18 cellular contexts compared by ENCODE assay signal in the genomic region with DNA sequence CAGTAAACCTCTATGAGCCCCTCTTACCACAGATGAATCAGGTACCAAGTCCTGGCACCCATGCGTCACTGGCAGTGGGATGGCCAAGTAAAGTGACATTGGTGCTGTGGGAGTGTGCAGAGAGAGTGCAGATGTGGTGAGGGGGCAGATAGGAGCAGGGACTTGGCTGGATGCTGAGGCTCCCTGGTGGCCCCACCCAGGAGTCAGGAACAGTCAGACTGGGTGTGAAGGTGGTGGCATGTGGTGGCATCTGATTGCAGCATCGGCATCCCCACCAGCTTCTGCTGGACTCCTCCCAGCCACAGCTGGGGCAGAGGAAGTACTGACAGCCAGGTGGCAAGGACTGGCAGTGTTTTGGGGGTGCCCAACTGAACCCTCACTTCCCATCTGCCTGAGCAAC. TPM values are rescaled to one million over a fixed set of nuclear protein-coding genes. Genes with fewer than 3 reads are reported as not detected.
DNase-seq lines count a peak whose midpoint lies in the region; ATAC-seq and TF ChIP-seq lines count a peak whose summit lies in the region.
"Had no signal": no experiment of that assay in that cellular context is flagged by ENCODE, and none has a peak within 500 bp of the region (broad histone marks: within the 10 kb centered on the region; RNA-seq: fewer than 3 reads in every experiment).

No MANE protein-coding gene starts in this region.

- no peaks in the 10 kb centered on the region for H4K20me1 ChIP-seq in osteoblast (ENCODE audit: insufficient read depth, low read length)
- H4K20me1 ChIP-seq: BLaER1 treated with 17β-estradiol and CSF1 and Interleukin-3, amounts not matched to agents 10 nM and 100 nM had no signal

- H3K4me3 Mint-ChIP-seq in natural killer cell treated with Interleukin-12 subunit alpha and Interleukin-12 subunit beta and Interleukin-15 and Interleukin-18, amount 100 ng/mL, for 72 hours: no peak overlapping the region
- no peak overlapping the region for H3K4me3 Mint-ChIP-seq in natural killer cell
- H3K4me3 Mint-ChIP-seq in activated B cell treated with CpG ODN at 0.5 μM for 24 hours: no peak overlapping the region
- H3K4me3 Mint-ChIP-seq in activated naive CD4-positive, alpha-beta T cell treated with anti-CD3 and anti-CD28 coated beads for 36 hours: no peak overlapping the region
- H3K4me3 Mint-ChIP-seq: IgD-negative memory B cell had no signal

- CTCF ChIA-PET in activated B cell treated with CpG ODN at 0.5 μM for 24 hours (lab: Charles Lee): interaction anchor here (0.9 kb wide), 1 partner anchor 11 kb away, joined by 3 read pairs; no protein-coding TSS in a partner anchor
- CTCF ChIA-PET in activated naive CD4-positive, alpha-beta T cell treated with anti-CD3 and anti-CD28 coated beads for 36 hours (lab: Charles Lee): no interaction called here

- H3K4me1 ChIP-seq in osteoblast (ENCODE audit: insufficient read depth, low read length): peaks cover 3% of the 10 kb centered on the region

- H3K36me3 ChIP-seq in osteoblast (ENCODE audit: insufficient read depth, low read length): no peaks in the 10 kb centered on the region
- H3K36me3 ChIP-seq: BLaER1 treated with 17β-estradiol and CSF1 and Interleukin-3, amounts not matched to agents 10 nM and 100 nM had no signal

- H3K36me3 Mint-ChIP-seq in natural killer cell treated with Interleukin-12 subunit alpha and Interleukin-12 subunit beta and Interleukin-15 and Interleukin-18, amount 100 ng/mL, for 72 hours: no peaks in the 10 kb centered on the region
- H3K36me3 Mint-ChIP-seq in natural killer cell: no peaks in the 10 kb centered on the region
- peaks cover 3% of the 10 kb centered on the region for H3K36me3 Mint-ChIP-seq in activated B cell treated with CpG ODN at 0.5 μM for 24 hours (ENCODE audit: low read depth)
- H3K36me3 Mint-ChIP-seq in activated naive CD4-positive, alpha-beta T cell treated with anti-CD3 and anti-CD28 coated beads for 36 hours (ENCODE audit: low read depth): no peaks in the 10 kb centered on the region

- no peak overlapping the region for H2AFZ ChIP-seq in osteoblast (ENCODE audit: low read length)

- no peaks in the 10 kb centered on the region for H3K27me3 Mint-ChIP-seq in natural killer cell treated with Interleukin-12 subunit alpha and Interleukin-12 subunit beta and Interleukin-15 and Interleukin-18, amount 100 ng/mL, for 72 hours
- H3K27me3 Mint-ChIP-seq in natural killer cell (ENCODE audit: low read depth in 2 of 2): no peaks in the 10 kb centered on the region
- no peaks in the 10 kb centered on the region for H3K27me3 Mint-ChIP-seq in activated B cell treated with CpG ODN at 0.5 μM for 24 hours
- no peaks in the 10 kb centered on the region for H3K27me3 Mint-ChIP-seq in activated naive CD4-positive, alpha-beta T cell treated with anti-CD3 and anti-CD28 coated beads for 36 hours (ENCODE audit: low read depth)
- H3K27me3 Mint-ChIP-seq: IgD-negative memory B cell had no signal

- H3K9me3 ChIP-seq in osteoblast (ENCODE audit: low read depth, low read length): no peaks in the 10 kb centered on the region
- H3K9me3 ChIP-seq: BLaER1 treated with 17β-estradiol and CSF1 and Interleukin-3, amounts not matched to agents 10 nM and 100 nM had no signal

- POLR2A ChIA-PET in activated B cell treated with CpG ODN at 0.5 μM for 24 hours (lab: Charles Lee): no interaction called here

- ATAC-seq in natural killer cell treated with Interleukin-12 subunit alpha and Interleukin-12 subunit beta and Interleukin-15 and Interleukin-18, amount 100 ng/mL, for 72 hours: peak in 1 of 2 donors; percentile 17
- ATAC-seq in natural killer cell: no peak
- peak; percentile 18 for ATAC-seq in activated B cell treated with CpG ODN at 0.5 μM for 24 hours (ENCODE audit: low read depth)

- TF ChIP-seq CTCF in natural killer cell (IDR thresholded peaks at IDR 0.05): no peak
- no peak for TF ChIP-seq CTCF in activated B cell treated with CpG ODN at 0.5 μM for 24 hours (IDR thresholded peaks at IDR 0.05)
- TF ChIP-seq CTCF in osteoblast (IDR thresholded peaks at IDR 0.05; ENCODE audit: extremely low read depth, low read depth, low read length): no peak
- no peak for TF ChIP-seq CTCF in GM13977 (IDR thresholded peaks at IDR 0.05; ENCODE audit: extremely low read depth, insufficient read depth, missing control alignments)

- no peak overlapping the region for H3K4me3 ChIP-seq in osteoblast (ENCODE audit: insufficient read depth, low read length)
- H3K4me3 ChIP-seq: BLaER1 treated with 17β-estradiol and CSF1 and Interleukin-3, amounts not matched to agents 10 nM and 100 nM had no signal

- intact Hi-C loops in natural killer cell (cut with micrococcal nuclease): no loop called here
- intact Hi-C loops in activated B cell treated with CpG ODN at 0.5 μM for 24 hours (cut with micrococcal nuclease): no loop called here
- intact Hi-C loops in activated naive CD4-positive, alpha-beta T cell treated with anti-CD3 and anti-CD28 coated beads for 36 hours (cut with micrococcal nuclease): no loop called here

- no peaks in the 10 kb centered on the region for H3K27me3 ChIP-seq in osteoblast (ENCODE audit: insufficient read depth, low read length)
- H3K27me3 ChIP-seq: BLaER1 treated with 17β-estradiol and CSF1 and Interleukin-3, amounts not matched to agents 10 nM and 100 nM had no signal

- H3K79me2 ChIP-seq in osteoblast (ENCODE audit: insufficient read depth, low read length): no peaks in the 10 kb centered on the region

- no peaks in the 10 kb centered on the region for H3K9me3 Mint-ChIP-seq in natural killer cell treated with Interleukin-12 subunit alpha and Interleukin-12 subunit beta and Interleukin-15 and Interleukin-18, amount 100 ng/mL, for 72 hours
- H3K9me3 Mint-ChIP-seq in natural killer cell: no peaks in the 10 kb centered on the region
- no peaks in the 10 kb centered on the region for H3K9me3 Mint-ChIP-seq in activated B cell treated with CpG ODN at 0.5 μM for 24 hours
- no peaks in the 10 kb centered on the region for H3K9me3 Mint-ChIP-seq in activated naive CD4-positive, alpha-beta T cell treated with anti-CD3 and anti-CD28 coated beads for 36 hours
- H3K9me3 Mint-ChIP-seq: IgD-negative memory B cell had no signal

- no peak overlapping the region for H3K27ac ChIP-seq in osteoblast (ENCODE audit: low read depth, low read length)
- H3K27ac ChIP-seq: BLaER1 treated with 17β-estradiol and CSF1 and Interleukin-3, amounts not matched to agents 10 nM and 100 nM had no signal

- peak; percentile 25 for DNase-seq in natural killer cell treated with Interleukin-12 subunit alpha and Interleukin-12 subunit beta and Interleukin-15 and Interleukin-18, amount 100 ng/mL, for 72 hours (ENCODE audit: low spot score)
- DNase-seq in natural killer cell (no peak), activated B cell treated with CpG ODN at 0.5 μM for 24 hours (no peak), osteoblast (ENCODE audit: insufficient read length, low spot score, missing footprints) (peak; percentile 42), NCI-H2171 (lab: John Stamatoyannopoulos, UW) (no peak), GM13977 (ENCODE audit: low spot score) (no peak)
- DNase-seq in activated naive CD4-positive, alpha-beta T cell treated with anti-CD3 and anti-CD28 coated beads for 36 hours: no peak
- DNase-seq: DMS79, H7, Karpas-422, NCI-H1048, NCI-H1436, NCI-H1930, NCI-H345, NCI-H524 treated with DMSO at 0.1 percent for 48 hours, SIG-M5 had no signal

- H3K27ac Mint-ChIP-seq in natural killer cell treated with Interleukin-12 subunit alpha and Interleukin-12 subunit beta and Interleukin-15 and Interleukin-18, amount 100 ng/mL, for 72 hours: no peak overlapping the region
- no peak overlapping the region for H3K27ac Mint-ChIP-seq in natural killer cell
- H3K27ac Mint-ChIP-seq in activated B cell treated with CpG ODN at 0.5 μM for 24 hours: no peak overlapping the region
- H3K27ac Mint-ChIP-seq in activated naive CD4-positive, alpha-beta T cell treated with anti-CD3 and anti-CD28 coated beads for 36 hours: no peak overlapping the region
- H3K27ac Mint-ChIP-seq: IgD-negative memory B cell had no signal

- H3K4me1 Mint-ChIP-seq in natural killer cell treated with Interleukin-12 subunit alpha and Interleukin-12 subunit beta and Interleukin-15 and Interleukin-18, amount 100 ng/mL, for 72 hours (ENCODE audit: low read depth in 2 of 2): peaks cover 18 to 23% of the 10 kb centered on the region in 2 donors
- H3K4me1 Mint-ChIP-seq in natural killer cell: peaks cover 18 to 30% of the 10 kb centered on the region in 2 donors
- peaks cover 34% of the 10 kb centered on the region for H3K4me1 Mint-ChIP-seq in activated B cell treated with CpG ODN at 0.5 μM for 24 hours
- peaks cover 7% of the 10 kb centered on the region for H3K4me1 Mint-ChIP-seq in activated naive CD4-positive, alpha-beta T cell treated with anti-CD3 and anti-CD28 coated beads for 36 hours (ENCODE audit: low read depth)

- in situ Hi-C loops in GM13977 (cut with MboI; ENCODE audit: low pct_unique_long_range_greater_than_20kb, low sequenced_read_pairs, unreplicated experiment): no loop called here

- no peak overlapping the region for H3K4me2 ChIP-seq in osteoblast (ENCODE audit: insufficient read depth, low read length)

RNA-seq across cellular contexts. Expression of a gene that starts 11.4 kb away (rescaled TPM):
- total RNA-seq in natural killer cell treated with Interleukin-12 subunit alpha and Interleukin-12 subunit beta and Interleukin-15 and Interleukin-18, amount 100 ng/mL, for 72 hours: 1 to 10 TPM in 1 of 2 donors, under 1 TPM in 1; 1.00 to 3.1 TPM
- total RNA-seq in natural killer cell (1 to 10 TPM in 1 of 3 donors, under 1 TPM in 2; 0.24 to 2.8 (median 0.75) TPM), activated B cell treated with CpG ODN at 0.5 μM for 24 hours (6.9 and 7.9 TPM in 2 replicates), osteoblast (2.9 and 3.6 TPM in 2 replicates)
- total RNA-seq in activated naive CD4-positive, alpha-beta T cell treated with anti-CD3 and anti-CD28 coated beads for 36 hours: 1 to 10 TPM; 3.4 to 4.2 TPM

RNA-seq across cellular contexts. Expression of a gene that starts 35.0 kb away (rescaled TPM):
- total RNA-seq in natural killer cell treated with Interleukin-12 subunit alpha and Interleukin-12 subunit beta and Interleukin-15 and Interleukin-18, amount 100 ng/mL, for 72 hours: 10 to 100 TPM; 16.6 to 29.9 TPM
- 10 to 100 TPM; 39.9 to 52.5 (median 41.4) TPM for total RNA-seq in natural killer cell
- 86.8 and 103 TPM in 2 replicates for total RNA-seq in activated B cell treated with CpG ODN at 0.5 μM for 24 hours
- 28.2 and 30.4 TPM in 2 replicates for total RNA-seq in osteoblast
- total RNA-seq in activated naive CD4-positive, alpha-beta T cell treated with anti-CD3 and anti-CD28 coated beads for 36 hours: 10 to 100 TPM; 15.9 to 18.3 TPM

Comparison
In these comparisons a context has a peak if more than half of its experiments do, and no peak if none do; other contexts are left out.
1. DNase-seq: peak in natural killer cell treated with Interleukin-12 subunit alpha and Interleukin-12 subunit beta and Interleukin-15 and Interleukin-18, amount 100 ng/mL, for 72 hours (single experiment) and osteoblast (single experiment); none in natural killer cell (single experiment), activated B cell treated with CpG ODN at 0.5 μM for 24 hours (single experiment), NCI-H2171 (single experiment), GM13977 (single experiment) and activated naive CD4-positive, alpha-beta T cell treated with anti-CD3 and anti-CD28 coated beads for 36 hours (single experiment).